25 cellular contexts compared by ENCODE assay signal in the genomic region with DNA sequence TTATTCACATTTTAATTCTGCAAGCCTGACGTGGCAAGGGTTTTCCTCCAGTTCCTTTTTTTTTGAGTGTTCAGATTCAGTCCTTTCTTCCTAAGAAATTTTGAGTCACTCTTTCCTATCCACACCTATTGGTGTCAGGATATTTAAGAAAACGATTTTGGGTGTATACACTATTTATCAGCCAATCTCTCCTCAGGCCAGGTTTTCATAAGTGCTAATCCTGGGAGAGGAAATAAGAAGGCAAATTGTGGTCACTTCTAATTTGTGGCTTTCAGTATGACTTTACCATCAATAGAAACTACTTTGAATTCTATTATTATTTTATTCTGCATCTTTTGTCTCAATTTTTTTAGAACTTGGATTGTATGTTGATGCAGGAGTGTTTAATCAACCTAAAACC.
"Had no signal": no experiment of that assay in that cellular context is flagged by ENCODE, and none has a peak within 500 bp of the region (broad histone marks: within the 10 kb centered on the region; RNA-seq: fewer than 3 reads in every experiment).

No MANE protein-coding gene starts in this region.

- ATAC-seq: K562, Right ventricle myocardium inferior had no signal

- H3K27me3 ChIP-seq: MG63, Peyer's patch, SJSA1 had no signal

- DNase-seq: Kasumi-1; MG63; NCI-H1092; NCI-H1105 treated with DMSO at 0.1 percent for 48 hours; NCI-H1417 treated with DMSO at 0.1 percent for 48 hours; NCI-H187; NCI-H2029; NCI-H2081 treated with DMSO at 0.1 percent for 48 hours; NCI-H2171; NCI-H226; NCI-H446; NCI-H510A; NCI-H524 treated with DMSO at 0.1 percent for 48 hours; NCI-H69; NCI-H774; NK-92 treated with Interleukin-12 subunit alpha and Interleukin-12 subunit beta, amount 100 ng/mL, for 24 hours; PC-9; Peyer's patch; SIG-M5 had no signal

- H3K9ac ChIP-seq: KMS-11 had no signal

- H3K4me2 ChIP-seq: KMS-11, PC-9 had no signal

- H3K4me1 ChIP-seq: Peyer's patch, SJSA1 had no signal

- H3K4me3 ChIP-seq: K562, MG63, PC-9, Peyer's patch, SJSA1, SK-N-MC had no signal

- H3K27ac ChIP-seq: HL-60, KMS-11, PC-9, Peyer's patch, SJSA1, SK-N-MC had no signal

- H3K9me3 ChIP-seq: MG63, Peyer's patch, SJSA1 had no signal

- H3K36me3 ChIP-seq: MG63, Peyer's patch, SJSA1 had no signal

- H2AFZ ChIP-seq: PC-9 had no signal
